In the genomic region with DNA sequence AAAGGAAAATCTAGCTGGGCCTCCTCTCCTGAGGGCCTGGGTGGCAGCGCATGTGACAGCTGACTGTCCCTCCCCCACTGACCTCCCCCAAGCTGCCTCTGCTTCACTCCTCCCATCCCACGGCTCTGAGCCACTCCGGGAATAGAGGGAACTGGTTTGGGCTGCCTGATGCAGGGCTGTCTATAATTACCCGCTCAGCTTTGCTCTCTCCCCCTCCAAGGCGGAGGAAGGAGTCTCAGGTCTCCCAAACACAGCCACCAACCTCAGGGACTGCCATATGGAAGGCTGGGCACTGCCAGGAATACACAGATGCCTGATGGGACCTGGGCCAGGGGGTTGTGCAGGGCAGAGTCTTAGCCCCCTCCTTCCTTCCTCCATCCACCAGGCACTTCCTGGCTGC, we compare ENCODE assay signal across 17 cellular contexts. TPM values are rescaled to one million over a fixed set of nuclear protein-coding genes. Genes with fewer than 3 reads are reported as not detected.
DNase-seq lines count a peak whose midpoint lies in the region; ATAC-seq and TF ChIP-seq lines count a peak whose summit lies in the region.
"Had no signal": no experiment of that assay in that cellular context is flagged by ENCODE, and none has a peak within 500 bp of the region (broad histone marks: within the 10 kb centered on the region; RNA-seq: fewer than 3 reads in every experiment).

No MANE protein-coding gene starts in this region.

- no peaks in the 10 kb centered on the region for H3K9me3 Mint-ChIP-seq in activated T-helper 17 cell treated with anti-CD3 and anti-CD28 coated beads, Interleukin-2, amount 50 U/mL, for 72 hours
- H3K9me3 Mint-ChIP-seq: activated naive CD8-positive, alpha-beta T cell treated with anti-CD3 and anti-CD28 coated beads, Interleukin-2, amount 10 ng/mL, durations not matched to agents 7 days and 5 days; CD4-positive, alpha-beta T cell had no signal

- H3K27me3 Mint-ChIP-seq in activated T-helper 17 cell treated with anti-CD3 and anti-CD28 coated beads, Interleukin-2, amount 50 U/mL, for 72 hours: no peaks in the 10 kb centered on the region
- H3K27me3 Mint-ChIP-seq: activated naive CD8-positive, alpha-beta T cell treated with anti-CD3 and anti-CD28 coated beads, Interleukin-2, amount 10 ng/mL, durations not matched to agents 7 days and 5 days; CD4-positive, alpha-beta T cell had no signal

- DNase-seq in left ventricle myocardium superior (no peak), putamen (ENCODE audit: low spot score) (peak; percentile 63), HEK293T (ENCODE audit: extremely low spot score) (no peak)
- DNase-seq in activated naive CD4-positive, alpha-beta T cell (lab: John Stamatoyannopoulos, UW): no peak
- DNase-seq: activated CD4-positive, alpha-beta T cell treated with anti-CD3 and anti-CD28 coated beads, Interleukin-2, amount 50 U/mL, for 48 hours; activated naive CD8-positive, alpha-beta T cell treated with anti-CD3 and anti-CD28 coated beads, Interleukin-2, amount 10 ng/mL, durations not matched to agents 7 days and 5 days; CD4-positive, alpha-beta T cell; HCEC 1CT; NCI-H526; SK-N-SH; stimulated activated CD4-positive, alpha-beta T cell treated with anti-CD3 and anti-CD28 coated beads, Interleukin-4, amount 100 ng/mL, for 1 hour had no signal

- no peak overlapping the region for H3K4me3 ChIP-seq in HEK293 (ENCODE audit: low read depth, low read length)

- H3K36me3 ChIP-seq in HEK293 (ENCODE audit: control insufficient read depth in 2 of 2, insufficient read depth in 1 of 2, low read length in 2 of 2): peaks cover 16 to 58% of the 10 kb centered on the region in 2 experiments

- peak overlapping the region; percentile 61 for H3K27ac Mint-ChIP-seq in activated T-helper 17 cell treated with anti-CD3 and anti-CD28 coated beads, Interleukin-2, amount 50 U/mL, for 72 hours
- H3K27ac Mint-ChIP-seq: activated naive CD8-positive, alpha-beta T cell treated with anti-CD3 and anti-CD28 coated beads, Interleukin-2, amount 10 ng/mL, durations not matched to agents 7 days and 5 days; CD4-positive, alpha-beta T cell had no signal

- no peak for TF ChIP-seq CTCF in HEK293 (tag by site-specific recombination; IDR thresholded peaks at IDR 0.05)

- 0 out of 2 replicates have a peak, but pooled peaks cover under 1% of the 10 kb centered on the region for H3K4me1 ChIP-seq in HEK293 (ENCODE audit: control insufficient read depth, insufficient read depth, low read length)

- peaks cover 30% of the 10 kb centered on the region for H3K36me3 Mint-ChIP-seq in activated T-helper 17 cell treated with anti-CD3 and anti-CD28 coated beads, Interleukin-2, amount 50 U/mL, for 72 hours (ENCODE audit: low read depth)

- no peak overlapping the region for H3K4me3 Mint-ChIP-seq in activated T-helper 17 cell treated with anti-CD3 and anti-CD28 coated beads, Interleukin-2, amount 50 U/mL, for 72 hours
- H3K4me3 Mint-ChIP-seq: activated naive CD8-positive, alpha-beta T cell treated with anti-CD3 and anti-CD28 coated beads, Interleukin-2, amount 10 ng/mL, durations not matched to agents 7 days and 5 days; CD4-positive, alpha-beta T cell had no signal

- intact Hi-C loops in left ventricle myocardium superior (cut with micrococcal nuclease): no loop called here

- H3K27ac ChIP-seq in HEK293 (ENCODE audit: extremely low read depth, low read depth, low read length): no peak overlapping the region
- H3K27ac ChIP-seq: neutrophil had no signal

- CTCF ChIA-PET in HEK293 (lab: Yijun Ruan, JAX): interaction anchor here (1.5 kb wide), 1 partner anchor 8 kb away, joined by 4 read pairs; the partner anchor contains the start of gene NAPA
- CTCF ChIA-PET in HEK293T (lab: Yijun Ruan, JAX): no interaction called here

- ATAC-seq in activated T-helper 17 cell treated with anti-CD3 and anti-CD28 coated beads, Interleukin-2, amount 50 U/mL, for 72 hours (replicated peaks): no peak
- ATAC-seq in left ventricle myocardium superior (peak; percentile 77), HG03025 (IDR thresholded peaks at IDR 0.05; ENCODE audit: low FRiP score, unreplicated experiment) (no peak), GM18502 (IDR thresholded peaks at IDR 0.05; ENCODE audit: poor library complexity, unreplicated experiment) (no peak)

- POLR2A ChIA-PET in HEK293 (lab: Yijun Ruan, JAX) (interaction anchor here (1.4 kb wide), 1 partner anchor 16 kb away, joined by 3 read pairs; no protein-coding TSS in a partner anchor), HEK293T (lab: Yijun Ruan, JAX) (no interaction called here)

- no peaks in the 10 kb centered on the region for H3K9me3 ChIP-seq in HEK293 (ENCODE audit: control insufficient read depth, insufficient read depth, low read depth, low read length)
- H3K9me3 ChIP-seq: neutrophil, SK-N-SH had no signal

- peaks cover 9% of the 10 kb centered on the region for H3K4me1 Mint-ChIP-seq in activated T-helper 17 cell treated with anti-CD3 and anti-CD28 coated beads, Interleukin-2, amount 50 U/mL, for 72 hours

TF ChIP-seq in HEK293, 187 proteins besides CTCF, POLR2A, EP300 and RAD21 (continues in another document):
- TF ChIP-seq, protein P1, sequence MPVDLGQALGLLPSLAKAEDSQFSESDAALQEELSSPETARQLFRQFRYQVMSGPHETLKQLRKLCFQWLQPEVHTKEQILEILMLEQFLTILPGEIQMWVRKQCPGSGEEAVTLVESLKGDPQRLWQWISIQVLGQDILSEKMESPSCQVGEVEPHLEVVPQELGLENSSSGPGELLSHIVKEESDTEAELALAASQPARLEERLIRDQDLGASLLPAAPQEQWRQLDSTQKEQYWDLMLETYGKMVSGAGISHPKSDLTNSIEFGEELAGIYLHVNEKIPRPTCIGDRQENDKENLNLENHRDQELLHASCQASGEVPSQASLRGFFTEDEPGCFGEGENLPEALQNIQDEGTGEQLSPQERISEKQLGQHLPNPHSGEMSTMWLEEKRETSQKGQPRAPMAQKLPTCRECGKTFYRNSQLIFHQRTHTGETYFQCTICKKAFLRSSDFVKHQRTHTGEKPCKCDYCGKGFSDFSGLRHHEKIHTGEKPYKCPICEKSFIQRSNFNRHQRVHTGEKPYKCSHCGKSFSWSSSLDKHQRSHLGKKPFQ (tag by site-specific recombination; IDR thresholded peaks at IDR 0.05): no peak
- TF ChIP-seq EGR2 (tag by site-specific recombination; IDR thresholded peaks at IDR 0.05; ENCODE audit: low read depth): peak; percentile 70
- TF ChIP-seq, protein P2, sequence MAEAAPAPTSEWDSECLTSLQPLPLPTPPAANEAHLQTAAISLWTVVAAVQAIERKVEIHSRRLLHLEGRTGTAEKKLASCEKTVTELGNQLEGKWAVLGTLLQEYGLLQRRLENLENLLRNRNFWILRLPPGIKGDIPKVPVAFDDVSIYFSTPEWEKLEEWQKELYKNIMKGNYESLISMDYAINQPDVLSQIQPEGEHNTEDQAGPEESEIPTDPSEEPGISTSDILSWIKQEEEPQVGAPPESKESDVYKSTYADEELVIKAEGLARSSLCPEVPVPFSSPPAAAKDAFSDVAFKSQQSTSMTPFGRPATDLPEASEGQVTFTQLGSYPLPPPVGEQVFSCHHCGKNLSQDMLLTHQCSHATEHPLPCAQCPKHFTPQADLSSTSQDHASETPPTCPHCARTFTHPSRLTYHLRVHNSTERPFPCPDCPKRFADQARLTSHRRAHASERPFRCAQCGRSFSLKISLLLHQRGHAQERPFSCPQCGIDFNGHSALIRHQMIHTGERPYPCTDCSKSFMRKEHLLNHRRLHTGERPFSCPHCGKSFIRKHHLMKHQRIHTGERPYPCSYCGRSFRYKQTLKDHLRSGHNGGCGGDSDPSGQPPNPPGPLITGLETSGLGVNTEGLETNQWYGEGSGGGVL (tag by site-specific recombination; IDR thresholded peaks at IDR 0.05): peak; percentile 27; the same call in 1 of the 2 replicates
- TF ChIP-seq ZSCAN23 (tag by site-specific recombination; IDR thresholded peaks at IDR 0.05): no peak

TF ChIP-seq in HEK293T, 16 proteins besides CTCF, POLR2A, EP300 and RAD21:
- TF ChIP-seq ZNF384 (IDR thresholded peaks at IDR 0.05) (no peak), SUZ12 (IDR thresholded peaks at IDR 0.05) (no peak), HDGF (IDR thresholded peaks at IDR 0.05; ENCODE audit: borderline replicate concordance) (no peak), BHLHE40 (IDR thresholded peaks at IDR 0.05; ENCODE audit: borderline replicate concordance) (no peak), L3MBTL2 (conservative IDR thresholded peaks at IDR 0.05) (no peak), ARNT (IDR thresholded peaks at IDR 0.05) (no peak), CTBP1 (IDR thresholded peaks at IDR 0.05; ENCODE audit: borderline replicate concordance) (no peak), NFRKB (IDR thresholded peaks at IDR 0.05) (no peak), TARDBP (IDR thresholded peaks at IDR 0.05) (no peak)

RNA-seq across cellular contexts. Expression of gene NAPA, which starts 7.8 kb away (rescaled TPM):
- total RNA-seq in activated T-helper 17 cell treated with anti-CD3 and anti-CD28 coated beads, Interleukin-2, amount 50 U/mL, for 72 hours: 10 to 100 TPM; 33.7 to 72.4 TPM
- total RNA-seq in left ventricle myocardium superior: 123 TPM

RNA-seq across cellular contexts. Expression of gene KPTN, which starts 23.0 kb away (rescaled TPM):
- total RNA-seq in activated T-helper 17 cell treated with anti-CD3 and anti-CD28 coated beads, Interleukin-2, amount 50 U/mL, for 72 hours: 10 to 100 TPM; 12.9 to 17.7 TPM
- total RNA-seq in left ventricle myocardium superior: 12.3 TPM

RNA-seq across cellular contexts. Expression of gene SLC8A2, which starts 35.3 kb away (rescaled TPM):
- under 1 TPM; 0.06 to 0.50 TPM for total RNA-seq in activated T-helper 17 cell treated with anti-CD3 and anti-CD28 coated beads, Interleukin-2, amount 50 U/mL, for 72 hours
- total RNA-seq in left ventricle myocardium superior: not detected
- total RNA-seq: CD4-positive, alpha-beta T cell; endothelial cell of umbilical vein had no signal
